Comparison of ENCODE assay signal across 29 cellular contexts in the genomic region with DNA sequence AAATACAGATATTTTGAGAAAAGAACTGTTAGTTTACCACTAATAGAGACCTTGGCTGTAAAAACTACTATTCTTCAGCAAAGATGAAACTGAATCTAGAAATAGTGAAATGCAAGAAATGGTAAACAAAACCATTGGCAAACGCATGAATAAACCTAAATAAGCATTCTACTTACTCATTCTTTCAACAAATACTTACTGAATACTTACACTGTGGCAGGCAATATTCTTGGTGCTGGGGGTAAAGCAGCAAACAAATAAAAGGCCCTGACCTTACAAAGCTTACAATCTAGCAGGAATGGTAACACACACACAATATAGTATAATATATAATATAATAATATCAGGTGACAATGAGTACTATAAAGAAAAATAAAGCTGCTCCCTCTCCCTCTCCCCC.
"Had no signal": no experiment of that assay in that cellular context is flagged by ENCODE, and none has a peak within 500 bp of the region (broad histone marks: within the 10 kb centered on the region; RNA-seq: fewer than 3 reads in every experiment).

No MANE protein-coding gene starts in this region.

- DNase-seq: activated CD4-positive, alpha-beta T cell treated with anti-CD3 and anti-CD28 coated beads for 48 hours; activated CD4-positive, alpha-beta T cell treated with anti-CD3 and anti-CD28 coated beads, Interleukin-2, amount 50 U/mL, for 48 hours; activated CD8-positive, alpha-beta memory T cell treated with anti-CD3 and anti-CD28 coated beads, Interleukin-2, amount 50 U/mL, for 4 hours; activated gamma-delta T cell treated with Interleukin-2 at 50 U/mL for 16 hours; activated naive CD4-positive, alpha-beta T cell treated with anti-CD3 and anti-CD28 coated beads, Interleukin-2, amount 50 U/mL, for 16 hours; activated naive CD8-positive, alpha-beta T cell treated with anti-CD3 and anti-CD28 coated beads, Interleukin-2, amount 50 U/mL, for 24 hours; activated T-cell treated with anti-CD3 and anti-CD28 coated beads, Interleukin-2, amount 50 U/mL, for 24 hours; dermis blood vessel endothelial cell; effector CD4-positive, alpha-beta T cell; gastrocnemius medialis; head of caudate nucleus; hippocampal formation; kidney; left colon; mammary epithelial cell; naive B cell; nephron progenitor cell; right lobe of liver; stimulated activated CD4-positive, alpha-beta T cell treated with anti-CD3 and anti-CD28 coated beads, Interleukin-2, amount 100 ng/mL, for 48 hours; stimulated activated naive CD8-positive, alpha-beta T cell treated with anti-CD3 and anti-CD28 coated beads, Interleukin-15, Interleukin-2, amounts not matched to agents 100 U/mL and 50 U/mL, for 24 hours; T-helper 17 cell; T1000; testis; transverse colon; WERI-Rb-1 had no signal

- H3K9me3 Mint-ChIP-seq: activated naive CD8-positive, alpha-beta T cell treated with anti-CD3 and anti-CD28 coated beads, Interleukin-2, amount 50 U/mL, for 24 hours; activated T-cell treated with anti-CD3 and anti-CD28 coated beads, Interleukin-2, amount 50 U/mL, for 24 hours; naive B cell had no signal

- ATAC-seq: activated CD4-positive, CD25-positive, alpha-beta regulatory T cell treated with anti-CD3 and anti-CD28 coated beads, Interleukin-2, amount 50 U/mL, for 24 hours; activated naive CD8-positive, alpha-beta T cell treated with anti-CD3 and anti-CD28 coated beads, Interleukin-2, amount 50 U/mL, for 24 hours; gastrocnemius medialis; left colon; right lobe of liver; stimulated activated naive CD8-positive, alpha-beta T cell treated with anti-CD3 and anti-CD28 coated beads, Interleukin-15, Interleukin-2, amounts not matched to agents 100 U/mL and 50 U/mL, for 24 hours; T-helper 17 cell had no signal

- H3K4me3 Mint-ChIP-seq: activated naive CD8-positive, alpha-beta T cell treated with anti-CD3 and anti-CD28 coated beads, Interleukin-2, amount 50 U/mL, for 24 hours; activated T-cell treated with anti-CD3 and anti-CD28 coated beads, Interleukin-2, amount 50 U/mL, for 24 hours; mesothelial cell of epicardium; naive B cell; nephron progenitor cell; T-helper 17 cell had no signal

- H3K27ac ChIP-seq: esophagus muscularis mucosa, gastrocnemius medialis, neutrophil, right lobe of liver, testis, transverse colon, WERI-Rb-1 had no signal

- H3K4me1 ChIP-seq: gastrocnemius medialis, testis, transverse colon had no signal

- H3K4me3 ChIP-seq: esophagus muscularis mucosa, gastrocnemius medialis, right lobe of liver, testis, transverse colon had no signal

- H3K4me1 Mint-ChIP-seq: activated naive CD8-positive, alpha-beta T cell treated with anti-CD3 and anti-CD28 coated beads, Interleukin-2, amount 50 U/mL, for 24 hours had no signal

- H3K36me3 ChIP-seq: esophagus muscularis mucosa, gastrocnemius medialis, neutrophil, right lobe of liver, transverse colon, WERI-Rb-1 had no signal

- H3K9me3 ChIP-seq: esophagus muscularis mucosa, gastrocnemius medialis, neutrophil, right lobe of liver, testis, transverse colon had no signal

- H3K27me3 ChIP-seq: esophagus muscularis mucosa, gastrocnemius medialis, neutrophil, right lobe of liver, testis, transverse colon had no signal

- H3K27ac Mint-ChIP-seq: activated naive CD8-positive, alpha-beta T cell treated with anti-CD3 and anti-CD28 coated beads, Interleukin-2, amount 50 U/mL, for 24 hours; activated T-cell treated with anti-CD3 and anti-CD28 coated beads, Interleukin-2, amount 50 U/mL, for 24 hours; mesothelial cell of epicardium; T-helper 17 cell had no signal
